Comparison of ENCODE assay signal across 8 cellular contexts in the genomic region with DNA sequence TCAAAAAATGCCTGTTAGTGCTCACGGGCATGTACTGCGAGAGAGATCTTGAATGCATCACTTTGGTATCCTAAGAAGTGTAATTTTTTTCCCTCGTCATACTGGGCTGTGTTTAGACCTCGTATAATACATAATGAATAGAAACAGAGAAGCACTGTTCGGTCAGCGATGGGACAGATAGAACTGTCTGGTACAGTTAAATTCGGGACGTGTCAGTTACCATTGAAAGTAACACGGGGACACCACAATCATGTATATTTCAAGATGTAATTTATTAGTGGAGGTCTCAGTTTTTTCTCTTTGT. TPM values are rescaled to one million over a fixed set of nuclear protein-coding genes. Genes with fewer than 3 reads are reported as not detected.
DNase-seq lines count a peak whose midpoint lies in the region; ATAC-seq, FAIRE-seq and TF ChIP-seq lines count a peak whose summit lies in the region.

No MANE protein-coding gene starts in this region.

- intact Hi-C loops in activated CD8-positive, alpha-beta T cell treated with anti-CD3 and anti-CD28 coated beads for 36 hours (cut with micrococcal nuclease): loop anchor here (5.0 kb wide), 1 partner anchor 271 kb away; no protein-coding TSS in a partner anchor
- intact Hi-C loops in posterior cingulate gyrus (cut with DNase I): loop anchor here (5.0 to 10.0 kb wide), 2 partner anchors 276 to 584 kb away; a partner anchor contains a TSS

- no peak for TF ChIP-seq CTCF in activated CD8-positive, alpha-beta T cell treated with anti-CD3 and anti-CD28 coated beads for 36 hours (IDR thresholded peaks at IDR 0.05)

- H3K9ac ChIP-seq in stomach smooth muscle (ENCODE audit: low read length in 2 of 2): peak overlapping the region; percentile 71

- no peak overlapping the region for H3K27ac Mint-ChIP-seq in T-helper 1 cell treated with Interleukin-12 subunit alpha and Interleukin-12 subunit beta and Interleukin-4 antibody, amounts not matched to agents 30 μg/mL and 1 μg/mL, for 36 hours
- no peak overlapping the region for H3K27ac Mint-ChIP-seq in activated CD8-positive, alpha-beta T cell treated with anti-CD3 and anti-CD28 coated beads for 36 hours

- CTCF ChIA-PET in activated CD8-positive, alpha-beta T cell treated with anti-CD3 and anti-CD28 coated beads for 36 hours (lab: Charles Lee): interaction anchor here (0.6 to 1.1 kb wide), 3 partner anchors 15 to 290 kb away, joined by 3 read pairs; no protein-coding TSS in a partner anchor

- FAIRE-seq in urothelium cell line (lab: Jason Lieb, UNC): no peak

- DNase-seq in T-helper 1 cell: no peak
- no peak for DNase-seq in activated CD8-positive, alpha-beta T cell treated with anti-CD3 and anti-CD28 coated beads for 36 hours
- no peak for DNase-seq in posterior cingulate gyrus
- DNase-seq in urothelium cell line (ENCODE audit: low spot score): no peak
- no peak for DNase-seq in NCI-H510A treated with DMSO at 0.1 percent for 48 hours (lab: John Stamatoyannopoulos, UW)

- H3K36me3 Mint-ChIP-seq in T-helper 1 cell treated with Interleukin-12 subunit alpha and Interleukin-12 subunit beta and Interleukin-4 antibody, amounts not matched to agents 30 μg/mL and 1 μg/mL, for 36 hours (ENCODE audit: low read depth): peaks cover 8% of the 10 kb centered on the region
- H3K36me3 Mint-ChIP-seq in activated CD8-positive, alpha-beta T cell treated with anti-CD3 and anti-CD28 coated beads for 36 hours (ENCODE audit: low read depth): peaks cover 8% of the 10 kb centered on the region

- peaks cover 7% of the 10 kb centered on the region for H3K4me1 ChIP-seq in stomach smooth muscle (ENCODE audit: control insufficient read depth, insufficient read depth, low read length)

- peaks cover 20% of the 10 kb centered on the region for H3K4me1 Mint-ChIP-seq in T-helper 1 cell treated with Interleukin-12 subunit alpha and Interleukin-12 subunit beta and Interleukin-4 antibody, amounts not matched to agents 30 μg/mL and 1 μg/mL, for 36 hours (ENCODE audit: low read depth)
- peaks cover 25% of the 10 kb centered on the region for H3K4me1 Mint-ChIP-seq in activated CD8-positive, alpha-beta T cell treated with anti-CD3 and anti-CD28 coated beads for 36 hours (ENCODE audit: low read depth)

- H3K27ac ChIP-seq in stomach smooth muscle (ENCODE audit: low read length): peak overlapping the region; percentile 78

- H3K4me3 ChIP-seq in iPS-18c (ENCODE audit: insufficient read depth, low read depth, low read length) (peak overlapping the region; percentile 94), stomach smooth muscle (ENCODE audit: low read length in 2 of 2) (peak overlapping the region; percentile 84 to 87)

- ATAC-seq in activated CD8-positive, alpha-beta T cell treated with anti-CD3 and anti-CD28 coated beads for 36 hours: no peak

- no peaks in the 10 kb centered on the region for H3K36me3 ChIP-seq in stomach smooth muscle (ENCODE audit: control insufficient read depth in 2 of 2, insufficient read depth in 2 of 2, low read length in 2 of 2)

- POLR2A ChIA-PET in activated CD8-positive, alpha-beta T cell treated with anti-CD3 and anti-CD28 coated beads for 36 hours (lab: Charles Lee): interaction anchor here (0.9 kb wide), 1 partner anchor 32 kb away, joined by 3 read pairs; no protein-coding TSS in a partner anchor

- H3K4me3 Mint-ChIP-seq in T-helper 1 cell treated with Interleukin-12 subunit alpha and Interleukin-12 subunit beta and Interleukin-4 antibody, amounts not matched to agents 30 μg/mL and 1 μg/mL, for 36 hours: peak overlapping the region; percentile 95
- peak overlapping the region; percentile 94 for H3K4me3 Mint-ChIP-seq in activated CD8-positive, alpha-beta T cell treated with anti-CD3 and anti-CD28 coated beads for 36 hours

- no peaks in the 10 kb centered on the region for H3K9me3 Mint-ChIP-seq in T-helper 1 cell treated with Interleukin-12 subunit alpha and Interleukin-12 subunit beta and Interleukin-4 antibody, amounts not matched to agents 30 μg/mL and 1 μg/mL, for 36 hours
- no peaks in the 10 kb centered on the region for H3K9me3 Mint-ChIP-seq in activated CD8-positive, alpha-beta T cell treated with anti-CD3 and anti-CD28 coated beads for 36 hours

- no peaks in the 10 kb centered on the region for H3K27me3 ChIP-seq in stomach smooth muscle (ENCODE audit: control insufficient read depth in 1 of 2, insufficient read depth in 2 of 2, low read length in 2 of 2)

- peaks cover 17% of the 10 kb centered on the region for H3K27me3 Mint-ChIP-seq in T-helper 1 cell treated with Interleukin-12 subunit alpha and Interleukin-12 subunit beta and Interleukin-4 antibody, amounts not matched to agents 30 μg/mL and 1 μg/mL, for 36 hours (ENCODE audit: low read depth)
- peaks cover 7% of the 10 kb centered on the region for H3K27me3 Mint-ChIP-seq in activated CD8-positive, alpha-beta T cell treated with anti-CD3 and anti-CD28 coated beads for 36 hours

- H3K9me3 ChIP-seq in iPS-18c (ENCODE audit: control insufficient read depth, insufficient read depth, low read length): no peaks in the 10 kb centered on the region
- no peaks in the 10 kb centered on the region for H3K9me3 ChIP-seq in stomach smooth muscle (ENCODE audit: control insufficient read depth in 2 of 2, low read length in 2 of 2)

RNA-seq across cellular contexts. Expression of a gene that starts 1.8 kb away (rescaled TPM):
- 10 to 100 TPM; 33.7 to 38.7 TPM for total RNA-seq in activated CD8-positive, alpha-beta T cell treated with anti-CD3 and anti-CD28 coated beads for 36 hours

RNA-seq across cellular contexts. Expression of a gene that starts 2.0 kb away (rescaled TPM):
- total RNA-seq in activated CD8-positive, alpha-beta T cell treated with anti-CD3 and anti-CD28 coated beads for 36 hours: not detected
